10 cellular contexts compared by ENCODE assay signal in genomic region chr14:65225299-65226159, GRCh38.
A peak's percentile ranks its signal among the peaks of the same experiment; 100 is the strongest.
DNase-seq lines count a peak whose midpoint lies in the region; TF ChIP-seq lines count a peak whose summit lies in the region.
"Had no signal": no experiment of that assay in that cellular context is flagged by ENCODE, and none has a peak within 500 bp of the region (broad histone marks: within the 10 kb centered on the region; RNA-seq: fewer than 3 reads in every experiment).

No MANE protein-coding gene starts in this region.

- H3K9ac ChIP-seq in trophoblast cell (ENCODE audit: low read length) = no peak overlapping the region

- peaks cover 35 to 37% of the 10 kb centered on the region in 2 experiments for H3K4me1 ChIP-seq in trophoblast cell (ENCODE audit: control insufficient read depth in 1 of 2, insufficient read depth in 2 of 2, low read length in 2 of 2)
- H3K4me1 ChIP-seq in sigmoid colon = peaks cover 0 to 12% (median 5%) of the 10 kb centered on the region in 4 donors

- peak overlapping the region in 2 of 4 donors; percentile 6 to 83 for H3K4me3 Mint-ChIP-seq in IgD-negative memory B cell
- peak overlapping the region in 1 of 5 experiments; percentile 26 for H3K4me3 Mint-ChIP-seq in brain
- H3K4me3 Mint-ChIP-seq: stimulated activated naive B cell treated with anti-CD40 and anti-IgM and Interleukin-4, amounts not matched to agents 10 μg/mL and 1 μg/mL and 100 μg/mL, for 72 hours had no signal

- H3K9me3 ChIP-seq in trophoblast cell (ENCODE audit: insufficient read depth, low read depth, low read length) = no peaks in the 10 kb centered on the region
- no peaks in the 10 kb centered on the region for H3K9me3 ChIP-seq in sigmoid colon

- no CpG with 5 or more reads among the region's 9 CpGs for WGBS in trophoblast cell (ENCODE audit: extremely low coverage, insufficient coverage, insufficient read length)
- WGBS in sigmoid colon, 2 donors = 74 to 80% methylated on average over 9 of the region's 9 CpGs

- peak overlapping the region; percentile 10 for H2BK5ac ChIP-seq in trophoblast cell (ENCODE audit: low read depth, low read length, poor library complexity)

- H4K12ac ChIP-seq in trophoblast cell (ENCODE audit: low read depth, low read length) = no peak overlapping the region

- H3K79me2 ChIP-seq in trophoblast cell (ENCODE audit: control insufficient read depth, insufficient read depth, low read length, poor library complexity) = peaks cover 9% of the 10 kb centered on the region

- H4K91ac ChIP-seq in trophoblast cell (ENCODE audit: low read depth, low read length) = peak overlapping the region; percentile 61

- no peak for TF ChIP-seq CTCF in brain (conservative IDR thresholded peaks at IDR 0.05)
- TF ChIP-seq CTCF in sigmoid colon (IDR thresholded peaks at IDR 0.05) = no peak

- H3K36me3 ChIP-seq in trophoblast cell (ENCODE audit: control insufficient read depth in 1 of 2, insufficient read depth in 2 of 2, low read length in 2 of 2) (no peaks in the 10 kb centered on the region), sigmoid colon (no peaks in the 10 kb centered on the region)

- H3K9me3 Mint-ChIP-seq in IgD-negative memory B cell (no peaks in the 10 kb centered on the region), brain (peaks cover 0 to 6% (median 0%) of the 10 kb centered on the region in 5 experiments)
- H3K9me3 Mint-ChIP-seq: stimulated activated naive B cell treated with anti-CD40 and anti-IgM and Interleukin-4, amounts not matched to agents 10 μg/mL and 1 μg/mL and 100 μg/mL, for 72 hours had no signal

- H3K4me2 ChIP-seq in trophoblast cell (ENCODE audit: low read length) = no peak overlapping the region

- intact Hi-C loops in sigmoid colon (cut with DNase I) = no loop called here

- H3K4me3 ChIP-seq in trophoblast cell (ENCODE audit: low read depth, low read length) (no peak overlapping the region), sigmoid colon (no peak overlapping the region)

- H2BK120ac ChIP-seq in trophoblast cell (ENCODE audit: insufficient read depth, low read length, poor library complexity) = peak overlapping the region; percentile 54

- peaks cover 17% of the 10 kb centered on the region for H3K36me3 Mint-ChIP-seq in IgD-negative memory B cell
- no peaks in the 10 kb centered on the region for H3K36me3 Mint-ChIP-seq in brain
- H3K36me3 Mint-ChIP-seq: stimulated activated naive B cell treated with anti-CD40 and anti-IgM and Interleukin-4, amounts not matched to agents 10 μg/mL and 1 μg/mL and 100 μg/mL, for 72 hours had no signal

- H2AFZ ChIP-seq in trophoblast cell (ENCODE audit: insufficient read depth, low read length, poor library complexity) = no peak overlapping the region

- H3K27ac ChIP-seq in trophoblast cell (ENCODE audit: low read depth, low read length) (peak overlapping the region; percentile 62), sigmoid colon (no peak overlapping the region)

- DNase-seq in NCI-H510A treated with DMSO at 0.1 percent for 48 hours (lab: John Stamatoyannopoulos, UW) (peak; percentile 18), NCI-H510A (lab: John Stamatoyannopoulos, UW) (no peak), trophoblast cell (peak; percentile 47 to 65), SHP77 treated with DMSO at 0.1 percent for 48 hours (lab: John Stamatoyannopoulos, UW) (no peak), HuH-7 (ENCODE audit: low spot score) (no peak), sigmoid colon (no peak)
- DNase-seq: cerebellar nuclear complex; stimulated activated naive B cell treated with anti-CD40 and anti-IgM and Interleukin-4, amounts not matched to agents 10 μg/mL and 1 μg/mL and 100 μg/mL, for 72 hours had no signal

- peak overlapping the region; percentile 42 for H2BK12ac ChIP-seq in trophoblast cell (ENCODE audit: low read length)

- H3K4me1 Mint-ChIP-seq in IgD-negative memory B cell = peaks cover 64 to 66% (median 66%) of the 10 kb centered on the region in 3 donors
- peaks cover 68% of the 10 kb centered on the region for H3K4me1 Mint-ChIP-seq in brain

- H3K27ac Mint-ChIP-seq in IgD-negative memory B cell (peak overlapping the region in 2 of 3 donors; percentile 33 to 59), brain (peak overlapping the region; percentile 81 to 96 (median 92))

- H3K18ac ChIP-seq in trophoblast cell (ENCODE audit: low read length) = peak overlapping the region; percentile 7

- peak overlapping the region; percentile 35 for H3K14ac ChIP-seq in trophoblast cell (ENCODE audit: low read length)

- H3K4ac ChIP-seq in trophoblast cell (ENCODE audit: low read depth, low read length) = no peak overlapping the region

- peaks cover 51% of the 10 kb centered on the region for H3K79me1 ChIP-seq in trophoblast cell (ENCODE audit: low read length)

- TF ChIP-seq EP300 in sigmoid colon (IDR thresholded peaks at IDR 0.05) = no peak

- TF ChIP-seq POLR2A in sigmoid colon (IDR thresholded peaks at IDR 0.05) = no peak

- no peak overlapping the region for H3K23ac ChIP-seq in trophoblast cell (ENCODE audit: low read length)

- no peak overlapping the region for H4K8ac ChIP-seq in trophoblast cell (ENCODE audit: low read depth, low read length)

- H3K27me3 ChIP-seq in trophoblast cell (ENCODE audit: insufficient read depth, low read length) (no peaks in the 10 kb centered on the region), sigmoid colon (no peaks in the 10 kb centered on the region)

- H3K27me3 Mint-ChIP-seq in IgD-negative memory B cell (no peaks in the 10 kb centered on the region), brain (no peaks in the 10 kb centered on the region)
- H3K27me3 Mint-ChIP-seq: stimulated activated naive B cell treated with anti-CD40 and anti-IgM and Interleukin-4, amounts not matched to agents 10 μg/mL and 1 μg/mL and 100 μg/mL, for 72 hours had no signal

- H2AK5ac ChIP-seq in trophoblast cell (ENCODE audit: low read length) = no peak overlapping the region

Comparison
In these comparisons a context has a peak if more than half of its experiments do, and no peak if none do; other contexts are left out.
1. DNase-seq: peak in NCI-H510A treated with DMSO at 0.1 percent for 48 hours (single experiment) and trophoblast cell (2 of 2); none in NCI-H510A (single experiment), SHP77 treated with DMSO at 0.1 percent for 48 hours (single experiment), HuH-7 (single experiment) and sigmoid colon (single experiment).